In the genomic region with DNA sequence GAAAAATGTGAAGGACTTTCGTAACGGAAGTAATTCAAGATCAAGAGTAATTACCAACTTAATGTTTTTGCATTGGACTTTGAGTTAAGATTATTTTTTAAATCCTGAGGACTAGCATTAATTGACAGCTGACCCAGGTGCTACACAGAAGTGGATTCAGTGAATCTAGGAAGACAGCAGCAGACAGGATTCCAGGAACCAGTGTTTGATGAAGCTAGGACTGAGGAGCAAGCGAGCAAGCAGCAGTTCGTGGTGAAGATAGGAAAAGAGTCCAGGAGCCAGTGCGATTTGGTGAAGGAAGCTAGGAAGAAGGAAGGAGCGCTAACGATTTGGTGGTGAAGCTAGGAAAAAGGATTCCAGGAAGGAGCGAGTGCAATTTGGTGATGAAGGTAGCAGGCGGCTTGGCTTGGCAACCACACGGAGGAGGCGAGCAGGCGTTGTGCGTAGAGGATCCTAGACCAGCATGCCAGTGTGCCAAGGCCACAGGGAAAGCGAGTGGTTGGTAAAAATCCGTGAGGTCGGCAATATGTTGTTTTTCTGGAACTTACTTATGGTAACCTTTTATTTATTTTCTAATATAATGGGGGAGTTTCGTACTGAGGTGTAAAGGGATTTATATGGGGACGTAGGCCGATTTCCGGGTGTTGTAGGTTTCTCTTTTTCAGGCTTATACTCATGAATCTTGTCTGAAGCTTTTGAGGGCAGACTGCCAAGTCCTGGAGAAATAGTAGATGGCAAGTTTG, we compare ENCODE assay signal across 8 cellular contexts. TPM values are rescaled to one million over a fixed set of nuclear protein-coding genes. Genes with fewer than 3 reads are reported as not detected.
A peak's percentile ranks its signal among the peaks of the same experiment; 100 is the strongest.
DNase-seq lines count a peak whose midpoint lies in the region; ATAC-seq and TF ChIP-seq lines count a peak whose summit lies in the region.

No MANE protein-coding gene starts in this region.

- no peak for ATAC-seq in activated naive CD4-positive, alpha-beta T cell treated with anti-CD3 and anti-CD28 coated beads, Interleukin-2, amount 50 U/mL, for 72 hours
- no peak for ATAC-seq in PC-3
- ATAC-seq in HG02884 (IDR thresholded peaks at IDR 0.05; ENCODE audit: unreplicated experiment), result no peak
- no peak for ATAC-seq in HG03565 (IDR thresholded peaks at IDR 0.05; ENCODE audit: unreplicated experiment)

- H2AFZ ChIP-seq in PC-3 (ENCODE audit: low read length) (no peak overlapping the region), mesenchymal stem cell (ENCODE audit: low read depth, low read length) (no peak overlapping the region)

- H3K4me3 ChIP-seq in PC-3 (ENCODE audit: low read length), result peak overlapping the region; percentile 95
- H3K4me3 ChIP-seq in choroid plexus epithelial cell (ENCODE audit: low read depth, low read length), result peak overlapping the region; percentile 80
- H3K4me3 ChIP-seq in mesenchymal stem cell (ENCODE audit: insufficient read depth in 1 of 2, low read depth in 1 of 2, low read length in 2 of 2), result peak overlapping the region; percentile 84 to 90

- peaks cover 6 to 22% of the 10 kb centered on the region in 2 donors for H3K36me3 Mint-ChIP-seq in activated naive CD4-positive, alpha-beta T cell treated with anti-CD3 and anti-CD28 coated beads, Interleukin-2, amount 50 U/mL, for 72 hours

- BruUV-seq in PC-3 (replicated peaks; lab: Mats Ljungman, UMichigan), result no TSS peak

- CTCF ChIA-PET in PC-3 (lab: Charles Lee), result interaction anchor here (0.7 to 1.0 kb wide), 2 partner anchors 29 to 169 kb away, joined by 3 to 4 read pairs; no protein-coding TSS in a partner anchor

- DNase-seq in activated naive CD4-positive, alpha-beta T cell treated with Interleukin-2 at 50 U/mL for 16 hours, result peak; percentile 55
- DNase-seq in activated naive CD4-positive, alpha-beta T cell treated with anti-CD3 and anti-CD28 coated beads, Interleukin-2, amount 50 U/mL, for 72 hours (ENCODE audit: low spot score in 2 of 2), result no peak
- DNase-seq in PC-3, result peak; percentile 50
- peak; percentile 65 for DNase-seq in choroid plexus epithelial cell (ENCODE audit: low read depth)
- peak; percentile 69 for DNase-seq in mesenchymal stem cell
- no peak for DNase-seq in Ammon's horn (ENCODE audit: low spot score)

- H3K4me1 ChIP-seq in PC-3 (ENCODE audit: insufficient read depth, low read length), result peaks cover 53% of the 10 kb centered on the region
- peaks cover 9% of the 10 kb centered on the region for H3K4me1 ChIP-seq in mesenchymal stem cell (ENCODE audit: control insufficient read depth, insufficient read depth, low read depth, low read length)

- no peaks in the 10 kb centered on the region for H3K9me2 ChIP-seq in PC-3 (replicated peaks; ENCODE audit: low read length)

- peak overlapping the region; percentile 97 for H3K9ac ChIP-seq in PC-3 (ENCODE audit: low read length)
- H3K9ac ChIP-seq in mesenchymal stem cell (ENCODE audit: low read length), result peak overlapping the region; percentile 98

- H4K91ac ChIP-seq in mesenchymal stem cell (ENCODE audit: low read length), result no peak overlapping the region

- peak overlapping the region in 1 of 2 experiments; percentile 89 for H3K14ac ChIP-seq in mesenchymal stem cell (ENCODE audit: low read length in 2 of 2)

- under 1% methylated on average over 18 of the region's 20 CpGs for WGBS in mesenchymal stem cell

- peaks cover 89% of the 10 kb centered on the region for H3K79me2 ChIP-seq in PC-3 (ENCODE audit: low read length)

- H2BK12ac ChIP-seq in mesenchymal stem cell (ENCODE audit: low read length in 2 of 2), result no peak overlapping the region

- H4K20me1 ChIP-seq in PC-3 (ENCODE audit: low read length), result peaks cover 65% of the 10 kb centered on the region

- no peaks in the 10 kb centered on the region for H3K9me3 ChIP-seq in PC-3 (ENCODE audit: low read length)
- H3K9me3 ChIP-seq in mesenchymal stem cell (ENCODE audit: control insufficient read depth, low read length), result no peaks in the 10 kb centered on the region

- H4K8ac ChIP-seq in mesenchymal stem cell (ENCODE audit: low read length), result peak overlapping the region; percentile 33

- H3K4me2 ChIP-seq in PC-3 (ENCODE audit: low read length) (peak overlapping the region; percentile 90), mesenchymal stem cell (ENCODE audit: low read length, poor library complexity, severe bottlenecking) (no peak overlapping the region)

- H3K27ac ChIP-seq in PC-3 (ENCODE audit: low read length) (peak overlapping the region; percentile 95), mesenchymal stem cell (ENCODE audit: low read length, poor library complexity, severe bottlenecking) (peak overlapping the region; percentile 97)

- peak overlapping the region; percentile 86 to 90 for H3K18ac ChIP-seq in mesenchymal stem cell (ENCODE audit: low read depth in 1 of 2, low read length in 2 of 2)

- no peak overlapping the region for H3K27ac Mint-ChIP-seq in activated naive CD4-positive, alpha-beta T cell treated with anti-CD3 and anti-CD28 coated beads, Interleukin-2, amount 50 U/mL, for 72 hours

- peak overlapping the region in 1 of 2 experiments; percentile 97 for H3K23ac ChIP-seq in mesenchymal stem cell (ENCODE audit: low read length in 2 of 2)

- intact Hi-C loops in PC-3 (cut with micrococcal nuclease), result no loop called here

- peak overlapping the region in 1 of 2 experiments; percentile 32 for H3K4ac ChIP-seq in mesenchymal stem cell (ENCODE audit: low read depth in 1 of 2, low read length in 2 of 2)

- TF ChIP-seq CTCF in PC-3 (conservative IDR thresholded peaks at IDR 0.05; ENCODE audit: low read depth, low read length) (no peak), choroid plexus epithelial cell (conservative IDR thresholded peaks at IDR 0.05; ENCODE audit: low read depth, low read length) (no peak)

- H2AK5ac ChIP-seq in mesenchymal stem cell (ENCODE audit: low read length, severe bottlenecking), result no peak overlapping the region

- H3K36me3 ChIP-seq in PC-3 (ENCODE audit: low read depth, low read length) (peaks cover 61% of the 10 kb centered on the region), mesenchymal stem cell (ENCODE audit: control insufficient read depth in 1 of 2, insufficient read depth in 2 of 2, low read depth in 1 of 2, low read length in 2 of 2) (peaks cover 10 to 60% of the 10 kb centered on the region in 2 experiments)

- peaks cover 62% of the 10 kb centered on the region for H3F3A ChIP-seq in PC-3 (ENCODE audit: low read length, unreplicated experiment)

- H3K9me3 Mint-ChIP-seq in activated naive CD4-positive, alpha-beta T cell treated with anti-CD3 and anti-CD28 coated beads, Interleukin-2, amount 50 U/mL, for 72 hours, result peaks cover 0 to 3% of the 10 kb centered on the region in 2 donors

- H2BK120ac ChIP-seq in mesenchymal stem cell (ENCODE audit: low read depth, low read length), result no peak overlapping the region

- peak overlapping the region; percentile 22 for H2BK5ac ChIP-seq in mesenchymal stem cell (ENCODE audit: low read depth, low read length, poor library complexity, severe bottlenecking)

- H2BK15ac ChIP-seq in mesenchymal stem cell (ENCODE audit: low read depth, poor library complexity, severe bottlenecking), result no peak overlapping the region

- H3K27me3 ChIP-seq in PC-3 (ENCODE audit: low read length), result no peaks in the 10 kb centered on the region
- no peaks in the 10 kb centered on the region for H3K27me3 ChIP-seq in mesenchymal stem cell (ENCODE audit: control insufficient read depth in 1 of 2, insufficient read depth in 1 of 2, low read length in 2 of 2)

- POLR2A ChIA-PET in PC-3 (lab: Charles Lee; ENCODE audit: unreplicated experiment), result interaction anchor here (0.5 to 2.3 kb wide), 12 partner anchors 8 to 1182 kb away, joined by 3 to 31 read pairs (median 7); a partner anchor contains a TSS

- H3K79me1 ChIP-seq in mesenchymal stem cell (replicated peaks; ENCODE audit: low read length, poor library complexity, severe bottlenecking), result no peaks in the 10 kb centered on the region

RNA-seq across cellular contexts. Expression of a gene that starts 1.6 kb away (rescaled TPM):
- total RNA-seq in activated naive CD4-positive, alpha-beta T cell treated with anti-CD3 and anti-CD28 coated beads, Interleukin-2, amount 50 U/mL, for 72 hours, result over 10,000 TPM in 1 of 2 donors, 1,000 to 10,000 TPM in 1; 7,127 to 16,609 TPM
- 1,345 and 2,062 TPM in 2 replicates for total RNA-seq in PC-3 (2014; rRNA removed)
- 972 TPM for polyA plus RNA-seq in mesenchymal stem cell (2013, experiment 1 of 2)
- polyA plus RNA-seq in mesenchymal stem cell (2013, experiment 2 of 2), result 756 TPM

RNA-seq across cellular contexts. Expression of a gene that starts 24.4 kb away (rescaled TPM):
- total RNA-seq in activated naive CD4-positive, alpha-beta T cell treated with anti-CD3 and anti-CD28 coated beads, Interleukin-2, amount 50 U/mL, for 72 hours, result 10 to 100 TPM; 74.3 to 93.2 TPM
- total RNA-seq in PC-3 (2014; rRNA removed), result 201 and 262 TPM in 2 replicates
- 114 TPM for polyA plus RNA-seq in mesenchymal stem cell (2013, experiment 1 of 2)
- 115 TPM for polyA plus RNA-seq in mesenchymal stem cell (2013, experiment 2 of 2)

RNA-seq across cellular contexts. Expression of a gene that starts 57.7 kb away (rescaled TPM):
- 10 to 100 TPM; 66.6 to 90.4 TPM for total RNA-seq in activated naive CD4-positive, alpha-beta T cell treated with anti-CD3 and anti-CD28 coated beads, Interleukin-2, amount 50 U/mL, for 72 hours
- 197 and 233 TPM in 2 replicates for total RNA-seq in PC-3 (2014; rRNA removed)
- 52.8 TPM for polyA plus RNA-seq in mesenchymal stem cell (2013, experiment 1 of 2)
- 46.9 TPM for polyA plus RNA-seq in mesenchymal stem cell (2013, experiment 2 of 2)

Comparison
In these comparisons a context has a peak if more than half of its experiments do, and no peak if none do; other contexts are left out.
1. DNase-seq: peak in activated naive CD4-positive, alpha-beta T cell treated with Interleukin-2 at 50 U/mL for 16 hours (single experiment), PC-3 (single experiment), choroid plexus epithelial cell (single experiment) and mesenchymal stem cell (single experiment); none in activated naive CD4-positive, alpha-beta T cell treated with anti-CD3 and anti-CD28 coated beads, Interleukin-2, amount 50 U/mL, for 72 hours (0 of 2) and Ammon's horn (single experiment).
2. Peak in every context shown above with its lines, with median percentiles within 50 percentile points of each other: H3K4me3 ChIP-seq.